ENCODE assay signal across 8 cellular contexts in genomic region chr3:9396632-9397330, GRCh38. TPM values are rescaled to one million over a fixed set of nuclear protein-coding genes. Genes with fewer than 3 reads are reported as not detected.
DNase-seq lines count a peak whose midpoint lies in the region; ATAC-seq lines count a peak whose summit lies in the region.

No MANE protein-coding gene starts in this region.

- peak; percentile 67 for ATAC-seq in GM19351 (IDR thresholded peaks at IDR 0.05; ENCODE audit: unreplicated experiment)
- ATAC-seq in HG03520 (IDR thresholded peaks at IDR 0.05; ENCODE audit: unreplicated experiment), result peak; percentile 64
- peak; percentile 71 for ATAC-seq in left colon

- no peaks in the 10 kb centered on the region for H3K9me3 ChIP-seq in BLaER1

- H3K27me3 Mint-ChIP-seq in activated CD4-positive, alpha-beta T cell treated with anti-CD3 and anti-CD28 coated beads, Interleukin-2, amount 10 ng/mL, durations not matched to agents 7 days and 5 days, result no peaks in the 10 kb centered on the region

- peak overlapping the region; percentile 99 for H3K27ac ChIP-seq in BLaER1

- H3K4me3 ChIP-seq in BLaER1, result peak overlapping the region; percentile 90

- H4K20me1 ChIP-seq in BLaER1, result peaks cover 84% of the 10 kb centered on the region

- intact Hi-C loops in left colon (cut with DNase I, micrococcal nuclease), result no loop called here

- H3K27ac Mint-ChIP-seq in activated CD4-positive, alpha-beta T cell treated with anti-CD3 and anti-CD28 coated beads, Interleukin-2, amount 10 ng/mL, durations not matched to agents 7 days and 5 days, result peak overlapping the region; percentile 99

- H3K4me3 Mint-ChIP-seq in activated CD4-positive, alpha-beta T cell treated with anti-CD3 and anti-CD28 coated beads, Interleukin-2, amount 10 ng/mL, durations not matched to agents 7 days and 5 days, result peak overlapping the region; percentile 92

- peaks cover 64% of the 10 kb centered on the region for H3K4me1 Mint-ChIP-seq in activated CD4-positive, alpha-beta T cell treated with anti-CD3 and anti-CD28 coated beads, Interleukin-2, amount 10 ng/mL, durations not matched to agents 7 days and 5 days

- POLR2A ChIA-PET in activated CD4-positive, alpha-beta T cell treated with anti-CD3 and anti-CD28 coated beads, Interleukin-2, amount 10 ng/mL, durations not matched to agents 7 days and 5 days (lab: Charles Lee), result interaction anchor here (0.7 to 2.7 kb wide), 4 partner anchors 11 to 55 kb away, joined by 3 to 29 read pairs (median 4); partner anchors contain the start of gene THUMPD3

- CTCF ChIA-PET in activated CD4-positive, alpha-beta T cell treated with anti-CD3 and anti-CD28 coated beads, Interleukin-2, amount 10 ng/mL, durations not matched to agents 7 days and 5 days (lab: Charles Lee), result interaction anchor here (0.6 to 1.6 kb wide), 6 partner anchors 20 to 155 kb away, joined by 3 to 4 read pairs (median 4); partner anchors contain the start of gene THUMPD3

- H3K36me3 ChIP-seq in BLaER1, result peaks cover 36% of the 10 kb centered on the region

- peak overlapping the region; percentile 99 for H3K9ac ChIP-seq in BLaER1

- DNase-seq in NCI-H526 treated with DMSO at 0.1 percent for 48 hours (lab: John Stamatoyannopoulos, UW), result peak; percentile 95
- DNase-seq in activated CD4-positive, alpha-beta T cell treated with anti-CD3 and anti-CD28 coated beads, Interleukin-2, amount 10 ng/mL, durations not matched to agents 7 days and 5 days, result peak; percentile 98
- peak; percentile 79 for DNase-seq in cortex of kidney (lab: John Stamatoyannopoulos, UW)
- peak; percentile 97 to 99 for DNase-seq in left colon
- peak; percentile 93 to 97 for DNase-seq in stimulated activated CD4-positive, alpha-beta T cell treated with anti-CD3 and anti-CD28 coated beads, Interleukin-1b, Interleukin-23, amount 100 ng/mL, for 4 hours (ENCODE audit: low read depth in 2 of 2)

- H3K9me3 Mint-ChIP-seq in activated CD4-positive, alpha-beta T cell treated with anti-CD3 and anti-CD28 coated beads, Interleukin-2, amount 10 ng/mL, durations not matched to agents 7 days and 5 days, result no peaks in the 10 kb centered on the region

- H3K4me1 ChIP-seq in BLaER1, result peaks cover 58% of the 10 kb centered on the region

- H3K4me2 ChIP-seq in BLaER1, result peak overlapping the region; percentile 89

- H3K27me3 ChIP-seq in BLaER1, result no peaks in the 10 kb centered on the region

- peaks cover 44% of the 10 kb centered on the region for H3K36me3 Mint-ChIP-seq in activated CD4-positive, alpha-beta T cell treated with anti-CD3 and anti-CD28 coated beads, Interleukin-2, amount 10 ng/mL, durations not matched to agents 7 days and 5 days (ENCODE audit: low read depth)

RNA-seq across cellular contexts. Expression of gene SETD5, which starts 0.6 kb away (rescaled TPM):
- 100 to 1,000 TPM; 111 to 129 TPM for total RNA-seq in activated CD4-positive, alpha-beta T cell treated with anti-CD3 and anti-CD28 coated beads, Interleukin-2, amount 10 ng/mL, durations not matched to agents 7 days and 5 days
- 100 to 1,000 TPM in 1 of 2 donors, 10 to 100 TPM in 1; 78.6 to 102 TPM for total RNA-seq in left colon

RNA-seq across cellular contexts. Expression of gene THUMPD3, which starts 33.9 kb away (rescaled TPM):
- 10 to 100 TPM; 46.6 to 48.0 TPM for total RNA-seq in activated CD4-positive, alpha-beta T cell treated with anti-CD3 and anti-CD28 coated beads, Interleukin-2, amount 10 ng/mL, durations not matched to agents 7 days and 5 days
- total RNA-seq in left colon, result 10 to 100 TPM; 28.6 to 47.2 TPM

Comparison
In these comparisons a context has a peak if more than half of its experiments do, and no peak if none do; other contexts are left out.
1. Peak in every context shown above with its lines: DNase-seq, ATAC-seq, H3K4me3 ChIP-seq and H3K27ac ChIP-seq.